35 cellular contexts compared by ENCODE assay signal in the genomic region with DNA sequence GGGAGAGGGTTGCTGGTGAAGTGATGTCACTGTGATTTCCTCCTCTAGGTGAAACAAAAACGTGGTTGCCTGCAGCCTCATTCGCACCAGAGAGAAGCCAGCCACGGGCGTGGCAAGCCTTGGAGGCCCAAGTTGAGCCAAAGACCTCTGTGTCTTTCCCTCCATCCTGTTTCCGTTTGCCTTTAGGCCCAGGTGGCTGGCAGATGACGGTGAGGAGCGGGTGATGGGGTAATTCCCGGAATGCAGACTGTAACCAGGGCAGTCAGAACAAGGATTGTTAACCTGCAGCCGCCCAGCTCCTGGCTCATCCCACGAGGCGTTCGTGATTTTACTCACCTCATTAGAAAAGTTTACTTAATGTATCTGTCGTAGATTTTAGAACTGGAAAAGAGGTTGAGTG. TPM values are rescaled to one million over a fixed set of nuclear protein-coding genes. Genes with fewer than 3 reads are reported as not detected.
"Had no signal": no experiment of that assay in that cellular context is flagged by ENCODE, and none has a peak within 500 bp of the region (broad histone marks: within the 10 kb centered on the region; RNA-seq: fewer than 3 reads in every experiment).

No MANE protein-coding gene starts in this region.

- H3K27ac ChIP-seq: colonic mucosa, dorsolateral prefrontal cortex, heart right ventricle, pancreas, prostate gland, transverse colon, uterus, WERI-Rb-1 had no signal

- H3K4me1 ChIP-seq: colonic mucosa, pancreas, prostate gland, uterus had no signal

- DNase-seq: activated CD4-positive, alpha-beta memory T cell treated with anti-CD3 and anti-CD28 coated beads for 36 hours; activated CD4-positive, alpha-beta T cell treated with anti-CD3 and anti-CD28 coated beads, Interleukin-2, amount 10 ng/mL, durations not matched to agents 24 days and 14 days; activated CD4-positive, CD25-positive, alpha-beta regulatory T cell treated with anti-CD3 and anti-CD28 coated beads, Interleukin-2, amount 50 U/mL, for 72 hours; activated CD8-positive, alpha-beta memory T cell treated with anti-CD3 and anti-CD28 coated beads, Interleukin-2, amount 50 U/mL, for 4 hours; activated naive CD8-positive, alpha-beta T cell treated with anti-CD3 and anti-CD28 coated beads, Interleukin-2, amount 50 U/mL, for 24 hours; activated T-cell treated with anti-CD3 and anti-CD28 coated beads, Interleukin-2, amount 50 U/mL, for 1 hour; amygdala; colonic mucosa; dorsolateral prefrontal cortex; effector memory CD8-positive, alpha-beta T cell; foreskin melanocyte; heart right ventricle; midbrain; naive thymus-derived CD4-positive, alpha-beta T cell; nucleus accumbens; pancreas; retina; sigmoid colon; small intestine; stimulated activated CD4-positive, alpha-beta T cell treated with anti-CD3 and anti-CD28 coated beads, Interleukin-4, amount 100 ng/mL, for 24 hours; stimulated activated CD8-positive, alpha-beta memory T cell treated with anti-CD3 and anti-CD28 coated beads, Interleukin-4, amount 100 ng/mL, for 48 hours; stimulated activated naive B cell treated with anti-CD40 and anti-IgM and Interleukin-4, amounts not matched to agents 10 μg/mL and 1 μg/mL and 100 μg/mL, for 72 hours; T-helper 17 cell; T1000; transverse colon; uterus; WERI-Rb-1 had no signal

- H3K4me3 ChIP-seq: colonic mucosa, dorsolateral prefrontal cortex, heart right ventricle, pancreas, prostate gland, sigmoid colon, transverse colon, uterus had no signal

- H3K4me1 Mint-ChIP-seq: activated CD4-positive, alpha-beta T cell treated with anti-CD3 and anti-CD28 coated beads, Interleukin-2, amount 10 ng/mL, durations not matched to agents 24 days and 14 days; activated naive CD4-positive, alpha-beta T cell treated with anti-CD3 and anti-CD28 coated beads, Interleukin-2, amount 50 U/mL, for 24 hours; activated naive CD8-positive, alpha-beta T cell treated with anti-CD3 and anti-CD28 coated beads, Interleukin-2, amount 50 U/mL, for 24 hours; central memory CD8-positive, alpha-beta T cell; naive thymus-derived CD4-positive, alpha-beta T cell had no signal

- H3K27ac Mint-ChIP-seq: activated CD4-positive, alpha-beta memory T cell treated with anti-CD3 and anti-CD28 coated beads for 36 hours; activated CD4-positive, alpha-beta T cell treated with anti-CD3 and anti-CD28 coated beads, Interleukin-2, amount 10 ng/mL, durations not matched to agents 24 days and 14 days; activated naive CD4-positive, alpha-beta T cell treated with anti-CD3 and anti-CD28 coated beads, Interleukin-2, amount 50 U/mL, for 24 hours; activated naive CD8-positive, alpha-beta T cell treated with anti-CD3 and anti-CD28 coated beads, Interleukin-2, amount 50 U/mL, for 24 hours; activated T-helper 1 cell treated with anti-CD3 and anti-CD28 coated beads, Interleukin-12 subunit alpha, Interleukin-12 subunit beta, Interleukin-2, Interleukin-4 antibody, amounts not matched to agents 30 ng/mL and 10 ng/mL and 1 ng/mL, durations not matched to agents 14 hours and 24 hours and 36 hours; effector memory CD8-positive, alpha-beta T cell; memory B cell; naive thymus-derived CD4-positive, alpha-beta T cell; stimulated activated naive B cell treated with anti-CD40 and anti-IgM and Interleukin-4, amounts not matched to agents 10 μg/mL and 1 μg/mL and 100 μg/mL, for 72 hours; T-helper 17 cell had no signal

- H3K27me3 Mint-ChIP-seq: activated CD4-positive, alpha-beta memory T cell treated with anti-CD3 and anti-CD28 coated beads for 36 hours; activated naive CD8-positive, alpha-beta T cell treated with anti-CD3 and anti-CD28 coated beads, Interleukin-2, amount 50 U/mL, for 24 hours; effector memory CD8-positive, alpha-beta T cell; memory B cell; stimulated activated naive B cell treated with anti-CD40 and anti-IgM and Interleukin-4, amounts not matched to agents 10 μg/mL and 1 μg/mL and 100 μg/mL, for 72 hours; T-helper 17 cell had no signal

- H3K9me3 ChIP-seq: colonic mucosa, heart right ventricle, pancreas, prostate gland, sigmoid colon, transverse colon, uterus had no signal

- H3K9me3 Mint-ChIP-seq: activated CD4-positive, alpha-beta memory T cell treated with anti-CD3 and anti-CD28 coated beads for 36 hours; activated CD4-positive, alpha-beta T cell treated with anti-CD3 and anti-CD28 coated beads, Interleukin-2, amount 10 ng/mL, durations not matched to agents 24 days and 14 days; activated naive CD4-positive, alpha-beta T cell treated with anti-CD3 and anti-CD28 coated beads, Interleukin-2, amount 50 U/mL, for 24 hours; activated naive CD8-positive, alpha-beta T cell treated with anti-CD3 and anti-CD28 coated beads, Interleukin-2, amount 50 U/mL, for 24 hours; activated T-helper 1 cell treated with anti-CD3 and anti-CD28 coated beads, Interleukin-12 subunit alpha, Interleukin-12 subunit beta, Interleukin-2, Interleukin-4 antibody, amounts not matched to agents 30 ng/mL and 10 ng/mL and 1 ng/mL, durations not matched to agents 14 hours and 24 hours and 36 hours; central memory CD8-positive, alpha-beta T cell; effector memory CD8-positive, alpha-beta T cell; memory B cell; naive thymus-derived CD4-positive, alpha-beta T cell; neural crest cell; stimulated activated naive B cell treated with anti-CD40 and anti-IgM and Interleukin-4, amounts not matched to agents 10 μg/mL and 1 μg/mL and 100 μg/mL, for 72 hours had no signal

- H3K36me3 ChIP-seq: colonic mucosa, pancreas, prostate gland, sigmoid colon, transverse colon, uterus had no signal

- FAIRE-seq: pancreas, small intestine had no signal

- H3K36me3 Mint-ChIP-seq: activated CD4-positive, alpha-beta memory T cell treated with anti-CD3 and anti-CD28 coated beads for 36 hours; activated naive CD4-positive, alpha-beta T cell treated with anti-CD3 and anti-CD28 coated beads, Interleukin-2, amount 50 U/mL, for 24 hours; naive thymus-derived CD4-positive, alpha-beta T cell; stimulated activated naive B cell treated with anti-CD40 and anti-IgM and Interleukin-4, amounts not matched to agents 10 μg/mL and 1 μg/mL and 100 μg/mL, for 72 hours had no signal

- ATAC-seq: activated naive CD8-positive, alpha-beta T cell treated with anti-CD3 and anti-CD28 coated beads, Interleukin-2, amount 50 U/mL, for 24 hours; effector memory CD8-positive, alpha-beta T cell; esophagus mucosa; naive thymus-derived CD4-positive, alpha-beta T cell; pancreas; SK-N-SH treated with all-trans-retinoic acid at 6 μM for 48 hours; stimulated activated naive B cell treated with anti-CD40 and anti-IgM and Interleukin-4, amounts not matched to agents 10 μg/mL and 1 μg/mL and 100 μg/mL, for 72 hours; T-helper 17 cell had no signal

- H3K27me3 ChIP-seq: colonic mucosa, dorsolateral prefrontal cortex, heart right ventricle, pancreas, sigmoid colon, transverse colon, uterus had no signal

- H3K4me3 Mint-ChIP-seq: activated CD4-positive, alpha-beta memory T cell treated with anti-CD3 and anti-CD28 coated beads for 36 hours; activated CD4-positive, alpha-beta T cell treated with anti-CD3 and anti-CD28 coated beads, Interleukin-2, amount 10 ng/mL, durations not matched to agents 24 days and 14 days; activated naive CD4-positive, alpha-beta T cell treated with anti-CD3 and anti-CD28 coated beads, Interleukin-2, amount 50 U/mL, for 24 hours; activated naive CD8-positive, alpha-beta T cell treated with anti-CD3 and anti-CD28 coated beads, Interleukin-2, amount 50 U/mL, for 24 hours; activated T-helper 1 cell treated with anti-CD3 and anti-CD28 coated beads, Interleukin-12 subunit alpha, Interleukin-12 subunit beta, Interleukin-2, Interleukin-4 antibody, amounts not matched to agents 30 ng/mL and 10 ng/mL and 1 ng/mL, durations not matched to agents 14 hours and 24 hours and 36 hours; central memory CD8-positive, alpha-beta T cell; effector memory CD8-positive, alpha-beta T cell; memory B cell; naive thymus-derived CD4-positive, alpha-beta T cell; neural crest cell; stimulated activated naive B cell treated with anti-CD40 and anti-IgM and Interleukin-4, amounts not matched to agents 10 μg/mL and 1 μg/mL and 100 μg/mL, for 72 hours; T-helper 17 cell had no signal

RNA-seq across cellular contexts. Expression of gene CTIF, which starts 14.4 kb away (rescaled TPM):
- polyA plus RNA-seq: naive thymus-derived CD4-positive, alpha-beta T cell had no signal
